In genomic region chr5:132099073-132099748, GRCh38 we compare ENCODE assay signal across 9 cellular contexts. TPM values are rescaled to one million over a fixed set of nuclear protein-coding genes. Genes with fewer than 3 reads are reported as not detected.
DNase-seq lines count a peak whose midpoint lies in the region; ATAC-seq and TF ChIP-seq lines count a peak whose summit lies in the region.
"Had no signal": no experiment of that assay in that cellular context is flagged by ENCODE, and none has a peak within 500 bp of the region (broad histone marks: within the 10 kb centered on the region; RNA-seq: fewer than 3 reads in every experiment).

No MANE protein-coding gene starts in this region.

- TF ChIP-seq CTCF in activated B cell treated with CpG ODN at 0.5 μM for 24 hours (IDR thresholded peaks at IDR 0.05) (no peak), type B pancreatic cell (conservative IDR thresholded peaks at IDR 0.05) (no peak)

- POLR2A ChIA-PET in activated B cell treated with CpG ODN at 0.5 μM for 24 hours (lab: Charles Lee): no interaction called here

- intact Hi-C loops in activated B cell treated with CpG ODN at 0.5 μM for 24 hours (cut with micrococcal nuclease): loop anchor here (1.0 kb wide), 1 partner anchor 35 kb away; no protein-coding TSS in a partner anchor

- H3K36me3 Mint-ChIP-seq in activated B cell treated with CpG ODN at 0.5 μM for 24 hours (ENCODE audit: low read depth): no peaks in the 10 kb centered on the region
- H3K36me3 Mint-ChIP-seq in type B pancreatic cell: no peaks in the 10 kb centered on the region

- DNase-seq in activated B cell treated with CpG ODN at 0.5 μM for 24 hours (no peak), type B pancreatic cell (ENCODE audit: extremely low spot score, unreplicated experiment) (no peak), DMS 273 treated with DMSO at 0.1 percent for 48 hours (lab: John Stamatoyannopoulos, UW) (no peak), NCI-H1694 treated with DMSO at 0.1 percent for 48 hours (lab: John Stamatoyannopoulos, UW) (no peak), NCI-H510A (lab: John Stamatoyannopoulos, UW) (no peak)
- DNase-seq in stimulated activated CD4-positive, alpha-beta T cell treated with anti-CD3 and anti-CD28 coated beads, Interleukin-12 subunit alpha, Interleukin-12 subunit beta, amount 100 ng/mL, for 4 hours: peak; percentile 58
- DNase-seq: occipital lobe had no signal

- H3K27me3 Mint-ChIP-seq in activated B cell treated with CpG ODN at 0.5 μM for 24 hours (no peaks in the 10 kb centered on the region), type B pancreatic cell (no peaks in the 10 kb centered on the region)

- peak; percentile 33 for ATAC-seq in GM18873 (IDR thresholded peaks at IDR 0.05; ENCODE audit: low FRiP score, unreplicated experiment)
- ATAC-seq in HG02884 (IDR thresholded peaks at IDR 0.05; ENCODE audit: unreplicated experiment): peak; percentile 34
- ATAC-seq in activated B cell treated with CpG ODN at 0.5 μM for 24 hours (ENCODE audit: low read depth): peak; percentile 32

- H3K4me3 Mint-ChIP-seq in activated B cell treated with CpG ODN at 0.5 μM for 24 hours (peak overlapping the region; percentile 57), type B pancreatic cell (no peak overlapping the region)

- H3K4me1 Mint-ChIP-seq in activated B cell treated with CpG ODN at 0.5 μM for 24 hours (peaks cover 94% of the 10 kb centered on the region), type B pancreatic cell (ENCODE audit: unreplicated experiment) (no peaks in the 10 kb centered on the region)

- H3K9me3 Mint-ChIP-seq in activated B cell treated with CpG ODN at 0.5 μM for 24 hours: no peaks in the 10 kb centered on the region
- no peaks in the 10 kb centered on the region for H3K9me3 Mint-ChIP-seq in type B pancreatic cell

- H3K27ac Mint-ChIP-seq in activated B cell treated with CpG ODN at 0.5 μM for 24 hours (peak overlapping the region; percentile 72), type B pancreatic cell (no peak overlapping the region)

- CTCF ChIA-PET in activated B cell treated with CpG ODN at 0.5 μM for 24 hours (lab: Charles Lee): no interaction called here

RNA-seq across cellular contexts. Expression of gene CSF2, which starts 25.6 kb away (rescaled TPM):
- 0.29 TPM in 1 of 2 replicates, not detected in the other for total RNA-seq in activated B cell treated with CpG ODN at 0.5 μM for 24 hours
- total RNA-seq in type B pancreatic cell (ENCODE audit: low replicate concordance): not detected in 2 replicates
- total RNA-seq: occipital lobe had no signal

RNA-seq across cellular contexts. Expression of gene IL3, which starts 38.8 kb away (rescaled TPM):
- total RNA-seq in activated B cell treated with CpG ODN at 0.5 μM for 24 hours: not detected in 2 replicates
- not detected in 2 replicates for total RNA-seq in type B pancreatic cell (ENCODE audit: low replicate concordance)
- total RNA-seq: occipital lobe had no signal
